In the genomic region with DNA sequence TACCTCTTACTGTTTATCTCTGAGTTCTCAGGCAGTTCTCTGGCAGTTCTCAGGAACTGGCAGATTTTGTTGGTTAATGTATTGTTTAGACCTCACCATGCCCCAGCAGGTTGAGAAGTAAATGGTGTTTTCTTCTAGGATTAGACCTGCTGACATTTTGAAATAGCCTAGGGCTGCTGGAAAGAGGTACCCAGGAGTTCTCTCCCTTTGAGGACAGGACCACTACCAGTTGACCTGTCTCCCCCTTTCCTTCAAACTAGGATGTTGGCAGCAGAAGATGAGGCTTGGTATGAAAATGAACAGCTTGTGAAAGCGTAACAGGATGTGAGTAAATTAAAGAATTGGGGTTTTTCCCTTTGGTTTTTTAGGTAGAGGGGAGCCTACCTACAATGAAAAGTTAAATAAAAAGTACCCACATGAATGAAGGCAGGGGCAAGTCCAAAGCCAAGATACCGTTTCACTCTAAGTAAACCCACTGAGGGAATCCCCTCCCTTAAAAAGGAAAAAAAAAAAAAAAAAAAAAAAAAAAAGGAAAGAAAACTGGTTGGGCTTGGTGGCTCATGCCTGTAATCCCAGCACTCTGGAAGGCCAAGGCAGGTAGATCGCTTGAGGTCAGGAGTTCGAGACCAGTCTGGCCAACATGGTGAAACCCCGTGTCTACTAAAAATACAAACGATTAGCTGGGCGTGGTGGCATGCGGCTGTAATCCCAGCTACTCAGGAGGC, we compare ENCODE assay signal across 1 cellular context.
TF ChIP-seq lines count a peak whose summit lies in the region.

No MANE protein-coding gene starts in this region.

TF ChIP-seq in SK-N-SH, 30 proteins besides CTCF, POLR2A, EP300 and RAD21 (continued from another document):
- TF ChIP-seq, protein P1, sequence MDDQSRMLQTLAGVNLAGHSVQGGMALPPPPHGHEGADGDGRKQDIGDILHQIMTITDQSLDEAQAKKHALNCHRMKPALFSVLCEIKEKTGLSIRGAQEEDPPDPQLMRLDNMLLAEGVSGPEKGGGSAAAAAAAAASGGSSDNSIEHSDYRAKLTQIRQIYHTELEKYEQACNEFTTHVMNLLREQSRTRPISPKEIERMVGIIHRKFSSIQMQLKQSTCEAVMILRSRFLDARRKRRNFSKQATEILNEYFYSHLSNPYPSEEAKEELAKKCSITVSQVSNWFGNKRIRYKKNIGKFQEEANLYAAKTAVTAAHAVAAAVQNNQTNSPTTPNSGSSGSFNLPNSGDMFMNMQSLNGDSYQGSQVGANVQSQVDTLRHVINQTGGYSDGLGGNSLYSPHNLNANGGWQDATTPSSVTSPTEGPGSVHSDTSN (IDR thresholded peaks at IDR 0.05): no peak
- TF ChIP-seq FOSL2 (IDR thresholded peaks at IDR 0.05; ENCODE audit: borderline replicate concordance, low read depth) (no peak), JUND (IDR thresholded peaks at IDR 0.05) (no peak), GATA2 (CRISPR knock-in tag; IDR thresholded peaks at IDR 0.05) (no peak), CHD2 (IDR thresholded peaks at IDR 0.05; ENCODE audit: low read length, partially characterized antibody) (no peak), SMC3 (IDR thresholded peaks at IDR 0.05; ENCODE audit: low read depth, low read length) (no peak), RCOR1 (IDR thresholded peaks at IDR 0.05; ENCODE audit: low read length) (no peak), POLR2AphosphoS5 (IDR thresholded peaks at IDR 0.05; ENCODE audit: low read depth, low read length) (no peak), RXRA (IDR thresholded peaks at IDR 0.05; ENCODE audit: borderline replicate concordance, low read depth) (no peak)
- TF ChIP-seq, protein P2, sequence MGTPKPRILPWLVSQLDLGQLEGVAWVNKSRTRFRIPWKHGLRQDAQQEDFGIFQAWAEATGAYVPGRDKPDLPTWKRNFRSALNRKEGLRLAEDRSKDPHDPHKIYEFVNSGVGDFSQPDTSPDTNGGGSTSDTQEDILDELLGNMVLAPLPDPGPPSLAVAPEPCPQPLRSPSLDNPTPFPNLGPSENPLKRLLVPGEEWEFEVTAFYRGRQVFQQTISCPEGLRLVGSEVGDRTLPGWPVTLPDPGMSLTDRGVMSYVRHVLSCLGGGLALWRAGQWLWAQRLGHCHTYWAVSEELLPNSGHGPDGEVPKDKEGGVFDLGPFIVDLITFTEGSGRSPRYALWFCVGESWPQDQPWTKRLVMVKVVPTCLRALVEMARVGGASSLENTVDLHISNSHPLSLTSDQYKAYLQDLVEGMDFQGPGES (IDR thresholded peaks at IDR 0.05; ENCODE audit: low read depth, low read length): no peak
- TF ChIP-seq, protein P3, sequence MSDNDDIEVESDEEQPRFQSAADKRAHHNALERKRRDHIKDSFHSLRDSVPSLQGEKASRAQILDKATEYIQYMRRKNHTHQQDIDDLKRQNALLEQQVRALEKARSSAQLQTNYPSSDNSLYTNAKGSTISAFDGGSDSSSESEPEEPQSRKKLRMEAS (IDR thresholded peaks at IDR 0.05; ENCODE audit: low read depth): no peak
- TF ChIP-seq, protein P4, sequence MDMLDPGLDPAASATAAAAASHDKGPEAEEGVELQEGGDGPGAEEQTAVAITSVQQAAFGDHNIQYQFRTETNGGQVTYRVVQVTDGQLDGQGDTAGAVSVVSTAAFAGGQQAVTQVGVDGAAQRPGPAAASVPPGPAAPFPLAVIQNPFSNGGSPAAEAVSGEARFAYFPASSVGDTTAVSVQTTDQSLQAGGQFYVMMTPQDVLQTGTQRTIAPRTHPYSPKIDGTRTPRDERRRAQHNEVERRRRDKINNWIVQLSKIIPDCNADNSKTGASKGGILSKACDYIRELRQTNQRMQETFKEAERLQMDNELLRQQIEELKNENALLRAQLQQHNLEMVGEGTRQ (IDR thresholded peaks at IDR 0.05; ENCODE audit: borderline replicate concordance, low read depth, low read length): no peak
